Comparison of ENCODE assay signal across 17 cellular contexts in the genomic region with DNA sequence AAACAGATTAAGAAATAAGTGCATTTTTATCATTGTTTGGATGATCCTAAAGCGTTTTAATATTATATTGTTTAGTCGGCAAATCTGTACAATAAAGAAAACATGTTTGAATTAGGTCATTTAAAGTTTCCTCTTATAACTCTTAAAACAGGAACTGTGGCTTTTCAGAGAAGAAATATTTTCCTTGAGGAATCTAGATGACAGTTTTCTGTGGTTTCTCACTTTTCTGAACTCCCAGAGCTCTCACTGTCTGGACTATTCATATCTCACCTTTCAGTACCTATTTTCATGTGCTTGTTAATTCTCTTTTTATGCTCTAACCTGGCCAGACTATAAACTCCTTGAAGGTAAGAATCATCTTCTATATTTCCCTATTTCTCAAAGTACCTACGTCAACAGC.
"Had no signal": no experiment of that assay in that cellular context is flagged by ENCODE, and none has a peak within 500 bp of the region (broad histone marks: within the 10 kb centered on the region; RNA-seq: fewer than 3 reads in every experiment).

No MANE protein-coding gene starts in this region.

- H3K9ac ChIP-seq: neural progenitor cell had no signal

- H3K4me1 ChIP-seq: gastrocnemius medialis, neural progenitor cell, tibial nerve had no signal

- H2AFZ ChIP-seq: neural progenitor cell had no signal

- FAIRE-seq: bronchial epithelial cell, colon had no signal

- H3K9me3 ChIP-seq: gastrocnemius medialis, ovary, tibial nerve had no signal

- H3K4me2 ChIP-seq: neural progenitor cell had no signal

- H3K4me3 ChIP-seq: gastrocnemius medialis, neural progenitor cell, ovary, tibial nerve had no signal

- H3K27ac Mint-ChIP-seq: activated CD8-positive, alpha-beta T cell treated with anti-CD3 and anti-CD28 coated beads for 36 hours; neural progenitor cell had no signal

- H3K27me3 ChIP-seq: gastrocnemius medialis, neural progenitor cell, ovary, tibial nerve had no signal

- H3K27me3 Mint-ChIP-seq: activated CD8-positive, alpha-beta T cell treated with anti-CD3 and anti-CD28 coated beads for 36 hours had no signal

- H3K4me1 Mint-ChIP-seq: neural progenitor cell had no signal

- H3K36me3 ChIP-seq: gastrocnemius medialis, neural progenitor cell, ovary, tibial nerve had no signal

- ATAC-seq: gastrocnemius medialis had no signal

- H3K36me3 Mint-ChIP-seq: neural progenitor cell had no signal

- H3K27ac ChIP-seq: epithelial cell of prostate, gastrocnemius medialis, neural progenitor cell, tibial nerve had no signal

- DNase-seq: activated CD4-positive, alpha-beta T cell treated with anti-CD3 and anti-CD28 coated beads for 4 hours; activated CD8-positive, alpha-beta memory T cell treated with anti-CD3 and anti-CD28 coated beads, Interleukin-2, amount 50 U/mL, for 4 hours; activated CD8-positive, alpha-beta T cell treated with anti-CD3 and anti-CD28 coated beads for 36 hours; activated naive CD4-positive, alpha-beta T cell; aorta; effector memory CD4-positive, alpha-beta T cell; gastrocnemius medialis; kidney glomerular epithelial cell; ovary; stimulated activated CD4-positive, alpha-beta T cell treated with anti-CD3 and anti-CD28 coated beads, Interleukin-15, amount 100 ng/mL, for 24 hours; stimulated activated CD4-positive, alpha-beta T cell treated with anti-CD3 and anti-CD28 coated beads, Interleukin-4, amount 100 ng/mL, for 4 hours; T-helper 9 cell had no signal

- H3K4me3 Mint-ChIP-seq: activated CD8-positive, alpha-beta T cell treated with anti-CD3 and anti-CD28 coated beads for 36 hours; neural progenitor cell had no signal
